ENCODE assay signal across 23 cellular contexts in genomic region chr3:24272408-24272807, GRCh38.
DNase-seq lines count a peak whose midpoint lies in the region; ATAC-seq, FAIRE-seq and TF ChIP-seq lines count a peak whose summit lies in the region.
"Had no signal": no experiment of that assay in that cellular context is flagged by ENCODE, and none has a peak within 500 bp of the region (broad histone marks: within the 10 kb centered on the region; RNA-seq: fewer than 3 reads in every experiment).

No MANE protein-coding gene starts in this region.

- H4K20me1 ChIP-seq in astrocyte (ENCODE audit: insufficient read depth, low read length) = no peaks in the 10 kb centered on the region

- TF ChIP-seq POLR2A in A549 (IDR thresholded peaks at IDR 0.05; ENCODE audit: low read length) = no peak

- H3K79me2 ChIP-seq in astrocyte (ENCODE audit: insufficient read depth, low read length) = no peaks in the 10 kb centered on the region

- POLR2A ChIA-PET in A549 (lab: Yijun Ruan, JAX) = no interaction called here

- no peak overlapping the region for H2AFZ ChIP-seq in astrocyte (ENCODE audit: low read depth, low read length)

- H3K4me1 ChIP-seq in A549 = peaks cover 22% of the 10 kb centered on the region
- H3K4me1 ChIP-seq in astrocyte (ENCODE audit: insufficient read depth, low read length) = no peaks in the 10 kb centered on the region
- H3K4me1 ChIP-seq: Peyer's patch had no signal

- H3K36me3 ChIP-seq in astrocyte (ENCODE audit: insufficient read depth, low read length) = no peaks in the 10 kb centered on the region
- H3K36me3 ChIP-seq: Peyer's patch had no signal

- H3K27me3 Mint-ChIP-seq in astrocyte (ENCODE audit: low read depth, unreplicated experiment) = no peaks in the 10 kb centered on the region

- peaks cover 6% of the 10 kb centered on the region for H3K27me3 ChIP-seq in astrocyte (ENCODE audit: insufficient read depth, low read length)
- H3K27me3 ChIP-seq: Peyer's patch had no signal

- H3K9ac ChIP-seq in astrocyte (ENCODE audit: low read length) = no peak overlapping the region

- H3K27ac Mint-ChIP-seq in astrocyte (ENCODE audit: unreplicated experiment) = peak overlapping the region; percentile 63
- H3K27ac Mint-ChIP-seq: CD8-positive, alpha-beta memory T cell had no signal

- TF ChIP-seq CTCF in A549 (IDR thresholded peaks at IDR 0.05) = no peak
- TF ChIP-seq CTCF in astrocyte (IDR thresholded peaks at IDR 0.05; ENCODE audit: insufficient read depth, low read depth, low read length) = no peak

- DNase-seq in A549 (ENCODE audit: low read depth in 1 of 2, low spot score in 1 of 2) (no peak), NCI-H226 (peak; percentile 64), astrocyte (ENCODE audit: low read depth) (no peak), kidney tubule cell (ENCODE audit: low spot score) (peak; percentile 53), amniotic stem cell (lab: John Stamatoyannopoulos, UW) (no peak), left cardiac atrium (no peak), Right ventricle myocardium inferior (ENCODE audit: missing footprints) (no peak)
- DNase-seq: CD8-positive, alpha-beta memory T cell; GDM1; Kasumi-1; MM.1S; NCI-H1092; NCI-H1436; NCI-H1930; NCI-H2227 treated with DMSO at 0.1 percent for 48 hours; NCI-H510A treated with DMSO at 0.1 percent for 48 hours; NCI-H748 treated with DMSO at 0.1 percent for 48 hours; Peyer's patch; Right ventricle myocardium superior had no signal

- H3K9me3 Mint-ChIP-seq in astrocyte (ENCODE audit: unreplicated experiment) = peaks cover 2% of the 10 kb centered on the region
- H3K9me3 Mint-ChIP-seq: CD8-positive, alpha-beta memory T cell had no signal

- no peak overlapping the region for H3K4me3 Mint-ChIP-seq in astrocyte (ENCODE audit: unreplicated experiment)
- H3K4me3 Mint-ChIP-seq: CD8-positive, alpha-beta memory T cell had no signal

- intact Hi-C loops in left cardiac atrium (cut with DNase I) = no loop called here
- intact Hi-C loops in Right ventricle myocardium inferior (cut with DNase I) = no loop called here

- H3K36me3 Mint-ChIP-seq in astrocyte (ENCODE audit: low read depth, unreplicated experiment) = no peaks in the 10 kb centered on the region
- H3K36me3 Mint-ChIP-seq: CD8-positive, alpha-beta memory T cell had no signal

- H3K27ac ChIP-seq in A549 (no peak overlapping the region), astrocyte (ENCODE audit: low read depth, low read length) (no peak overlapping the region)
- H3K27ac ChIP-seq: C4-2B, Peyer's patch had no signal

- H3K4me3 ChIP-seq in A549 (no peak overlapping the region), astrocyte (ENCODE audit: insufficient read depth, low read depth, low read length) (no peak overlapping the region)
- H3K4me3 ChIP-seq: Peyer's patch had no signal

- H3K9me3 ChIP-seq in A549 = no peaks in the 10 kb centered on the region
- H3K9me3 ChIP-seq in astrocyte (ENCODE audit: insufficient read depth, low read depth, low read length) = no peaks in the 10 kb centered on the region
- H3K9me3 ChIP-seq: Peyer's patch had no signal

- H3K4me1 Mint-ChIP-seq in astrocyte (ENCODE audit: low read depth, unreplicated experiment) = peaks cover 12% of the 10 kb centered on the region
- H3K4me1 Mint-ChIP-seq: CD8-positive, alpha-beta memory T cell had no signal

- FAIRE-seq in A549 (lab: Jason Lieb, UNC) (no peak), astrocyte (lab: Jason Lieb, UNC) (peak; percentile 65)
- FAIRE-seq: D721Med, H1 had no signal

- ATAC-seq in A549 (no peak), HG03378 (IDR thresholded peaks at IDR 0.05; ENCODE audit: unreplicated experiment) (no peak), left cardiac atrium (no peak), Right ventricle myocardium inferior (no peak)

- peak overlapping the region; percentile 30; the same call in 1 of the 3 replicates for H3K4me2 ChIP-seq in A549
- no peak overlapping the region for H3K4me2 ChIP-seq in astrocyte (ENCODE audit: low read length)

- CTCF ChIA-PET in A549 (lab: Yijun Ruan, JAX) = no interaction called here

- no peak for TF ChIP-seq RAD21 in A549 (conservative IDR thresholded peaks at IDR 0.05 in 1 of 2, IDR thresholded peaks at IDR 0.05 in 1 of 2)

- TF ChIP-seq EP300 in A549 (IDR thresholded peaks at IDR 0.05) = no peak

TF ChIP-seq in A549, 52 proteins besides CTCF, POLR2A, EP300 and RAD21:
- TF ChIP-seq POLR2AphosphoS2 (conservative IDR thresholded peaks at IDR 0.05; ENCODE audit: low read length) = no peak
- TF ChIP-seq ZNF302 (CRISPR knock-in tag; IDR thresholded peaks at IDR 0.05) = no peak
- no peak for TF ChIP-seq KDM1A (IDR thresholded peaks at IDR 0.05; ENCODE audit: low read depth)
- no peak for TF ChIP-seq MAZ (IDR thresholded peaks at IDR 0.05; ENCODE audit: borderline replicate concordance, low read depth, low read length)
- TF ChIP-seq CHD4 (IDR thresholded peaks at IDR 0.05; ENCODE audit: borderline replicate concordance) = no peak
- TF ChIP-seq TP53 (CRISPR knock-in tag; IDR thresholded peaks at IDR 0.05) = no peak
- no peak for TF ChIP-seq CHD2 (IDR thresholded peaks at IDR 0.05; ENCODE audit: low read length, partially characterized antibody)
- no peak for TF ChIP-seq NFE2L2 (conservative IDR thresholded peaks at IDR 0.05; ENCODE audit: low read length)
- TF ChIP-seq REST (IDR thresholded peaks at IDR 0.05) = no peak
- no peak for TF ChIP-seq FOSB (CRISPR knock-in tag; IDR thresholded peaks at IDR 0.05)
- no peak for TF ChIP-seq RFX5 (IDR thresholded peaks at IDR 0.05)
- no peak for TF ChIP-seq JUN (IDR thresholded peaks at IDR 0.05)
- TF ChIP-seq MAX (IDR thresholded peaks at IDR 0.05) = no peak
- no peak for TF ChIP-seq RARB (CRISPR knock-in tag; IDR thresholded peaks at IDR 0.05)
- TF ChIP-seq ZFP36 (IDR thresholded peaks at IDR 0.05; ENCODE audit: borderline replicate concordance, partially characterized antibody) = no peak
- TF ChIP-seq NR3C1 (IDR thresholded peaks at IDR 0.05) = no peak
- TF ChIP-seq HOXB5 (CRISPR knock-in tag; IDR thresholded peaks at IDR 0.05) = no peak

Comparison
In these comparisons a context has a peak if more than half of its experiments do, and no peak if none do; other contexts are left out.
1. DNase-seq: peak in NCI-H226 (single experiment) and kidney tubule cell (single experiment); none in A549 (0 of 2), astrocyte (single experiment), amniotic stem cell (single experiment), left cardiac atrium (single experiment) and Right ventricle myocardium inferior (single experiment).